Comparison of ENCODE assay signal across 9 cellular contexts in the genomic region with DNA sequence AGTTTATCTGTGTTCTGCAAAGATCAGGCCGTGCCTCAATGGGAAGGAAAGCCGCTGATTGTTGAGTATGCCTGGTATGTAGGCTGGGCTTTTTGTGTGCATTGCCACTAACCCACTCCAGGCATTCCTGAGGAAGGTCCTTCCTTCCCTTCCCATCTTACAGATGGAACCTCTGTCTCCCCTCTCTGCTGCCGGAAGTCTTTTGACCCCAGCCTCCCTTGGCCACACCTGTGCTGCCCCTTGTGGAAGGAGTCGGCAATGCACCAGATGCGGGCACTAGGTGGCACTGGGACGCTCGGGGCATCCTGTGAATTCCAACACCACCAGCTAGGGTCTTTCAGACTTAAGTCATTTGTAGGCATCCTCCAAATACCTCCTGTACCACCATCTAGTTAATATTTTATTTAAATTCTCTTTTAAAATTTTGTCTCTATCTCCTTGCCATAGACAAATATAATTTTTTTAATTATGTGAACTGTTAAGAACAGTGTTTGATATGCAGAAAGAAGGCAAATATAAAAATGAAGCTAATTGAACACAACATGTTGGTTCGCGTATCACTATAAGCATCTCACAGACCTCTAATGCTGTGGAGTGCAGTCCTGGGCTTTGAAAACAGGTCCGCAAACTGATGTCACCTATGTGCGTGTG.
DNase-seq lines count a peak whose midpoint lies in the region; ATAC-seq and TF ChIP-seq lines count a peak whose summit lies in the region.
"Had no signal": no experiment of that assay in that cellular context is flagged by ENCODE, and none has a peak within 500 bp of the region (broad histone marks: within the 10 kb centered on the region; RNA-seq: fewer than 3 reads in every experiment).

No MANE protein-coding gene starts in this region.

- no peak overlapping the region for H3K27ac ChIP-seq in tibial artery

- no peaks in the 10 kb centered on the region for H3K36me3 ChIP-seq in BJ (ENCODE audit: control insufficient read depth, insufficient read depth, low read length)
- peaks cover 0 to 7% (median 0%) of the 10 kb centered on the region in 3 donors for H3K36me3 ChIP-seq in tibial artery

- peaks cover 68% of the 10 kb centered on the region for H3K4me1 Mint-ChIP-seq in central memory CD8-positive, alpha-beta T cell
- peaks cover 65 to 74% (median 69%) of the 10 kb centered on the region in 3 donors for H3K4me1 Mint-ChIP-seq in naive B cell

- no peaks in the 10 kb centered on the region for H3K9me3 Mint-ChIP-seq in central memory CD8-positive, alpha-beta T cell
- H3K9me3 Mint-ChIP-seq in naive B cell = peaks cover 0 to 3% (median under 1%) of the 10 kb centered on the region in 7 donors

- H3K4me3 Mint-ChIP-seq in central memory CD8-positive, alpha-beta T cell = no peak overlapping the region
- peak overlapping the region in 4 of 8 donors; percentile 25 to 76 (median 68) for H3K4me3 Mint-ChIP-seq in naive B cell

- TF ChIP-seq CTCF in BJ (IDR thresholded peaks at IDR 0.05; ENCODE audit: insufficient read depth, low read depth, low read length) (peak; percentile 73), tibial artery (IDR thresholded peaks at IDR 0.05) (peak; percentile 43 to 46)

- no peaks in the 10 kb centered on the region for H3K27me3 ChIP-seq in BJ (ENCODE audit: control insufficient read depth, insufficient read depth, low read length)
- H3K27me3 ChIP-seq in tibial artery = no peaks in the 10 kb centered on the region

- peaks cover 0 to 12% (median 7%) of the 10 kb centered on the region in 4 donors for H3K4me1 ChIP-seq in tibial artery

- no peaks in the 10 kb centered on the region for H3K27me3 Mint-ChIP-seq in central memory CD8-positive, alpha-beta T cell
- no peaks in the 10 kb centered on the region for H3K27me3 Mint-ChIP-seq in naive B cell

- peak overlapping the region; percentile 13 for H3K27ac Mint-ChIP-seq in central memory CD8-positive, alpha-beta T cell (ENCODE audit: low read depth)
- peak overlapping the region; percentile 41 to 94 (median 88) for H3K27ac Mint-ChIP-seq in naive B cell

- no peak for ATAC-seq in central memory CD8-positive, alpha-beta T cell (replicated peaks; ENCODE audit: extremely low read depth, poor library complexity, severe bottlenecking)
- ATAC-seq in naive B cell (ENCODE audit: low read depth in 2 of 2) = no peak
- no peak for ATAC-seq in GM21723 (IDR thresholded peaks at IDR 0.05; ENCODE audit: unreplicated experiment)

- intact Hi-C loops in tibial artery (cut with DNase I; ENCODE audit: low total_unique reads) = loop anchor here (10.0 kb wide), 1 partner anchor 72 kb away; no protein-coding TSS in a partner anchor

- DNase-seq in BJ (ENCODE audit: low read depth) (no peak), HT-29 (ENCODE audit: low spot score) (peak; percentile 19), naive B cell (peak; percentile 42), tibial artery (no peak), mesenteric fat pad (ENCODE audit: low spot score) (no peak)
- peak; percentile 45 to 70 (median 58) for DNase-seq in activated CD4-positive, CD25-positive, alpha-beta regulatory T cell (lab: John Stamatoyannopoulos, UW)
- peak; percentile 25 to 41 for DNase-seq in central memory CD8-positive, alpha-beta T cell (ENCODE audit: low spot score in 2 of 2)
- DNase-seq: left cardiac atrium had no signal

- CTCF ChIA-PET in BJ (lab: Yijun Ruan, JAX) = interaction anchor here (0.7 to 2.0 kb wide), 10 partner anchors 8 to 142 kb away, joined by 3 to 7 read pairs (median 3); no protein-coding TSS in a partner anchor

- peaks cover 4% of the 10 kb centered on the region for H3K36me3 Mint-ChIP-seq in central memory CD8-positive, alpha-beta T cell (ENCODE audit: insufficient read depth)
- peaks cover 3 to 7% of the 10 kb centered on the region in 2 donors for H3K36me3 Mint-ChIP-seq in naive B cell

- H3K4me3 ChIP-seq in BJ (ENCODE audit: low read depth, low read length) = no peak overlapping the region
- no peak overlapping the region for H3K4me3 ChIP-seq in tibial artery

- no peaks in the 10 kb centered on the region for H3K9me3 ChIP-seq in tibial artery

- POLR2A ChIA-PET in BJ (lab: Charles Lee) = no interaction called here

Comparison
In these comparisons a context has a peak if more than half of its experiments do, and no peak if none do; other contexts are left out.
1. DNase-seq: peak in HT-29 (single experiment), activated CD4-positive, CD25-positive, alpha-beta regulatory T cell (4 of 4), central memory CD8-positive, alpha-beta T cell (2 of 2) and naive B cell (single experiment); none in BJ (single experiment), tibial artery (0 of 2) and mesenteric fat pad (single experiment).